ENCODE assay signal across 7 cellular contexts in genomic region chr20:23349338-23350006, GRCh38. TPM values are rescaled to one million over a fixed set of nuclear protein-coding genes. Genes with fewer than 3 reads are reported as not detected.
DNase-seq lines count a peak whose midpoint lies in the region; ATAC-seq, FAIRE-seq and TF ChIP-seq lines count a peak whose summit lies in the region.

No MANE protein-coding gene starts in this region.

- peak overlapping the region; percentile 99 to 100 (median 100) for H3K27ac Mint-ChIP-seq in IgD-negative memory B cell

- DNase-seq in GM10248 (ENCODE audit: extremely low spot score), result peak; percentile 48
- no peak for DNase-seq in astrocyte of the cerebellum (ENCODE audit: low read depth)
- DNase-seq in keratinocyte (ENCODE audit: low read depth, low spot score), result no peak

- POLR2A ChIA-PET in GM10248 (lab: Yijun Ruan, JAX), result interaction anchor here (0.8 to 2.4 kb wide), 5 partner anchors 9 to 233 kb away, joined by 3 to 25 read pairs (median 10); partner anchors contain the start of genes GZF1 and NAPB

- no peaks in the 10 kb centered on the region for H3K9me3 Mint-ChIP-seq in IgD-negative memory B cell

- H3K9me3 ChIP-seq in keratinocyte (ENCODE audit: control insufficient read depth, low read depth, low read length), result no peaks in the 10 kb centered on the region

- peak overlapping the region; percentile 95 for H3K9ac ChIP-seq in keratinocyte (ENCODE audit: control insufficient read depth, extremely low read depth, insufficient read depth, low read length)

- peaks cover 38% of the 10 kb centered on the region for H3K79me2 ChIP-seq in keratinocyte (ENCODE audit: control insufficient read depth, insufficient read depth, low read length)

- H2AFZ ChIP-seq in keratinocyte (ENCODE audit: control insufficient read depth, low read length), result peak overlapping the region; percentile 87

- peaks cover under 1% of the 10 kb centered on the region for H3K36me3 Mint-ChIP-seq in IgD-negative memory B cell

- no peaks in the 10 kb centered on the region for H3K9me1 ChIP-seq in keratinocyte (ENCODE audit: control insufficient read depth, extremely low read depth, insufficient read depth, low read length)

- dilution Hi-C loops in keratinocyte (cut with MboI; ENCODE audit: extremely low pct_ligation_motif_present, low sequenced_read_pairs), result no loop called here

- peaks cover 12% of the 10 kb centered on the region for H3K4me1 ChIP-seq in keratinocyte (ENCODE audit: control insufficient read depth, extremely low read depth, insufficient read depth, low read length)

- no peaks in the 10 kb centered on the region for H3K27me3 Mint-ChIP-seq in IgD-negative memory B cell

- H3K27ac ChIP-seq in keratinocyte (ENCODE audit: control insufficient read depth, insufficient read depth, low read length) (peak overlapping the region; percentile 96), temporal lobe (ENCODE audit: low read depth, low read length) (peak overlapping the region; percentile 96)

- H3K4me3 Mint-ChIP-seq in IgD-negative memory B cell, result peak overlapping the region; percentile 95 to 100 (median 100)

- H3K4me3 ChIP-seq in astrocyte of the cerebellum (ENCODE audit: low read depth, low read length), result peak overlapping the region; percentile 97
- peak overlapping the region; percentile 88 to 97 (median 95) for H3K4me3 ChIP-seq in keratinocyte (ENCODE audit: control insufficient read depth in 2 of 3, extremely low read depth in 1 of 3, insufficient read depth in 2 of 3, low read depth in 1 of 3, low read length in 3 of 3)

- CTCF ChIA-PET in GM10248 (lab: Yijun Ruan, JAX), result interaction anchor here (0.7 to 5.2 kb wide), 16 partner anchors 10 to 658 kb away, joined by 3 to 48 read pairs (median 6); partner anchors contain the start of gene GZF1

- H3K27me3 ChIP-seq in keratinocyte (ENCODE audit: control insufficient read depth, extremely low read depth, insufficient read depth, low read length), result no peaks in the 10 kb centered on the region

- peaks cover 14 to 19% (median 17%) of the 10 kb centered on the region in 3 donors for H3K4me1 Mint-ChIP-seq in IgD-negative memory B cell

- H3K4me2 ChIP-seq in keratinocyte (ENCODE audit: control insufficient read depth, extremely low read depth, insufficient read depth, low read depth, low read length), result peak overlapping the region; percentile 90

- in situ Hi-C loops in astrocyte of the cerebellum (cut with HindIII; ENCODE audit: low sequenced_read_pairs), result no loop called here

- FAIRE-seq in keratinocyte (lab: Jason Lieb, UNC), result peak; percentile 70

- H4K20me1 ChIP-seq in keratinocyte (ENCODE audit: control insufficient read depth, extremely low read depth, insufficient read depth, low read length), result peaks cover 3% of the 10 kb centered on the region

- peak; percentile 52 for TF ChIP-seq CTCF in GM10248 (IDR thresholded peaks at IDR 0.05; ENCODE audit: control extremely low read depth, extremely low read depth, low read depth, missing control alignments)
- peak; percentile 36 for TF ChIP-seq CTCF in astrocyte of the cerebellum (IDR thresholded peaks at IDR 0.05; ENCODE audit: low read depth, low read length, missing control alignments)
- TF ChIP-seq CTCF in keratinocyte (optimal IDR thresholded peaks at IDR 0.05 in 1 of 3, IDR thresholded peaks at IDR 0.05 in 1 of 3, conservative IDR thresholded peaks at IDR 0.05 in 1 of 3; ENCODE audit: extremely low read depth in 1 of 3, insufficient read depth in 2 of 3, low read length in 3 of 3), result peak in 2 of 3 experiments; percentile 16 to 48

- peak; percentile 10 for ATAC-seq in GM21390 (IDR thresholded peaks at IDR 0.05; ENCODE audit: unreplicated experiment)
- no peak for ATAC-seq in esophagus mucosa

- peaks cover 4 to 10% of the 10 kb centered on the region in 2 experiments for H3K36me3 ChIP-seq in keratinocyte (ENCODE audit: control insufficient read depth in 2 of 2, extremely low read depth in 1 of 2, insufficient read depth in 2 of 2, low read length in 2 of 2)

RNA-seq across cellular contexts. Expression of gene NXT1, which starts 1.1 kb away (rescaled TPM):
- polyA plus RNA-seq in IgD-negative memory B cell (62.1 TPM), keratinocyte (22.1 to 30.6 TPM (median 25.8 TPM) in 3 replicates)
- 4.1 TPM for polyA plus RNA-seq in keratinocyte (2011; ENCODE audit: low read depth)
- polyA plus RNA-seq in keratinocyte (2011; cell fraction: cytosol; rRNA removed), result 23.1 and 24.4 TPM in 2 replicates
- polyA plus RNA-seq in keratinocyte (2011; cell fraction: nucleus; rRNA removed), result 10.9 and 11.7 TPM in 2 replicates
- 23.3 and 23.5 TPM in 2 replicates for polyA plus RNA-seq in keratinocyte (2012; ENCODE audit: low replicate concordance)
- 12.6 to 13.8 TPM (median 13.7 TPM) in 3 replicates for polyA minus RNA-seq in keratinocyte
- 15.7 TPM for polyA minus RNA-seq in keratinocyte (2011; cell fraction: cytosol; rRNA and poly(A)+ RNA removed)
- polyA minus RNA-seq in keratinocyte (2011; cell fraction: nucleus; rRNA and poly(A)+ RNA removed), result 2.8 and 2.9 TPM in 2 replicates
- total RNA-seq in temporal lobe (10.1 TPM), esophagus mucosa (21.4 TPM)

RNA-seq across cellular contexts. Expression of gene GZF1, which starts 12.5 kb away (rescaled TPM):
- polyA plus RNA-seq in IgD-negative memory B cell (5.9 TPM), keratinocyte (9.8 to 12.4 TPM (median 11.7 TPM) in 3 replicates)
- 8.0 TPM for polyA plus RNA-seq in keratinocyte (2011; ENCODE audit: low read depth)
- polyA plus RNA-seq in keratinocyte (2011; cell fraction: cytosol; rRNA removed), result 11.5 and 13.0 TPM in 2 replicates
- 19.2 and 21.6 TPM in 2 replicates for polyA plus RNA-seq in keratinocyte (2011; cell fraction: nucleus; rRNA removed)
- polyA plus RNA-seq in keratinocyte (2012; ENCODE audit: low replicate concordance), result 8.0 and 9.3 TPM in 2 replicates
- polyA minus RNA-seq in keratinocyte, result 12.6 to 42.5 TPM (median 27.9 TPM) in 3 replicates
- 21.5 TPM for polyA minus RNA-seq in keratinocyte (2011; cell fraction: cytosol; rRNA and poly(A)+ RNA removed)
- polyA minus RNA-seq in keratinocyte (2011; cell fraction: nucleus; rRNA and poly(A)+ RNA removed), result 12.1 and 22.9 TPM in 2 replicates
- total RNA-seq in temporal lobe (20.7 TPM), esophagus mucosa (3.6 TPM)
